ENCODE assay signal across 30 cellular contexts in genomic region chr13:96214804-96215445, GRCh38.
DNase-seq lines count a peak whose midpoint lies in the region; ATAC-seq, FAIRE-seq and TF ChIP-seq lines count a peak whose summit lies in the region.
"Had no signal": no experiment of that assay in that cellular context is flagged by ENCODE, and none has a peak within 500 bp of the region (broad histone marks: within the 10 kb centered on the region; RNA-seq: fewer than 3 reads in every experiment).

No MANE protein-coding gene starts in this region.

- intact Hi-C loops in Calu3 (cut with micrococcal nuclease; ENCODE audit: unreplicated experiment) = no loop called here
- intact Hi-C loops in pancreas (cut with DNase I) = no loop called here
- intact Hi-C loops in natural killer cell (cut with micrococcal nuclease) = no loop called here

- ATAC-seq in pancreas (peak in 3 of 4 donors; percentile 61 to 75 (median 75)), natural killer cell (no peak), GM21423 (IDR thresholded peaks at IDR 0.05; ENCODE audit: unreplicated experiment) (no peak), SK-N-SH treated with all-trans-retinoic acid at 6 μM for 48 hours (no peak)
- ATAC-seq: left ventricle myocardium superior, right lobe of liver had no signal

- H3K4me3 Mint-ChIP-seq in Calu3 (ENCODE audit: low read depth, unreplicated experiment) (no peak overlapping the region), natural killer cell (no peak overlapping the region)
- H3K4me3 Mint-ChIP-seq: activated naive CD8-positive, alpha-beta T cell; CD8-positive, alpha-beta memory T cell; immature natural killer cell; stimulated activated naive CD8-positive, alpha-beta T cell treated with anti-CD3 and anti-CD28 coated beads, Interleukin-15, Interleukin-2, amounts not matched to agents 100 ng/mL and 50 ng/mL, for 24 hours had no signal

- no peaks in the 10 kb centered on the region for H3K9me3 Mint-ChIP-seq in Calu3 (ENCODE audit: low read depth, unreplicated experiment)
- H3K9me3 Mint-ChIP-seq in natural killer cell = peaks cover 6 to 7% of the 10 kb centered on the region in 2 donors

- no peaks in the 10 kb centered on the region for H3K9me3 ChIP-seq in pancreas
- H3K9me3 ChIP-seq: right lobe of liver, thoracic aorta, uterus had no signal

- BruUV-seq in Calu3 (replicated peaks; lab: Mats Ljungman, UMichigan) = no TSS peak

- H3K4me1 Mint-ChIP-seq in Calu3 (ENCODE audit: low read depth, unreplicated experiment) (no peaks in the 10 kb centered on the region), natural killer cell (no peaks in the 10 kb centered on the region)
- H3K4me1 Mint-ChIP-seq: CD8-positive, alpha-beta memory T cell; immature natural killer cell had no signal

- TF ChIP-seq CTCF in Calu3 (IDR thresholded peaks at IDR 0.05; ENCODE audit: unreplicated experiment) (no peak), epithelial cell of proximal tubule (conservative IDR thresholded peaks at IDR 0.05; ENCODE audit: low read depth, low read length) (no peak), pancreas (IDR thresholded peaks at IDR 0.05) (no peak), natural killer cell (IDR thresholded peaks at IDR 0.05) (no peak)

- no peaks in the 10 kb centered on the region for H3K36me3 ChIP-seq in pancreas
- H3K36me3 ChIP-seq: Peyer's patch, right lobe of liver, thoracic aorta, uterus, WERI-Rb-1 had no signal

- H3K36me3 Mint-ChIP-seq in Calu3 (ENCODE audit: insufficient read depth, unreplicated experiment) (no peaks in the 10 kb centered on the region), natural killer cell (no peaks in the 10 kb centered on the region)
- H3K36me3 Mint-ChIP-seq: activated naive CD8-positive, alpha-beta T cell; CD8-positive, alpha-beta memory T cell; immature natural killer cell had no signal

- DNase-seq in Calu3 = peak; percentile 18
- peak; percentile 64 for DNase-seq in M059J (ENCODE audit: low read depth)
- peak; percentile 2 for DNase-seq in epithelial cell of proximal tubule (ENCODE audit: low read depth)
- no peak for DNase-seq in pancreas
- no peak for DNase-seq in natural killer cell
- DNase-seq in KG1 (lab: John Stamatoyannopoulos, UW) = no peak
- DNase-seq: activated CD4-positive, alpha-beta T cell treated with anti-CD3 and anti-CD28 coated beads for 48 hours; activated CD8-positive, alpha-beta memory T cell treated with anti-CD3 and anti-CD28 coated beads for 24 hours; activated T-cell treated with anti-CD3 and anti-CD28 coated beads for 4 hours; aorta; CD8-positive, alpha-beta memory T cell; hypothalamus; immature natural killer cell; Karpas-422; left ventricle myocardium superior; NCI-H1436; NCI-H2081; NCI-H226; Peyer's patch; right lobe of liver; SIG-M5; stimulated activated CD8-positive, alpha-beta memory T cell treated with anti-CD3 and anti-CD28 coated beads, Interleukin-4, amount 100 ng/mL, for 48 hours; SW 1271; uterus; WERI-Rb-1 had no signal

- no peaks in the 10 kb centered on the region for H3K27me3 ChIP-seq in pancreas
- H3K27me3 ChIP-seq: Peyer's patch, right lobe of liver, uterus had no signal

- H3K4me3 ChIP-seq in epithelial cell of proximal tubule (ENCODE audit: low read depth, low read length) (no peak overlapping the region), pancreas (no peak overlapping the region)
- H3K4me3 ChIP-seq: Peyer's patch, right lobe of liver, thoracic aorta, uterus had no signal

- H3K27ac ChIP-seq in pancreas = no peak overlapping the region
- H3K27ac ChIP-seq: Peyer's patch, right lobe of liver, thoracic aorta, uterus, WERI-Rb-1 had no signal

- FAIRE-seq in pancreas (lab: Jason Lieb, UNC) = no peak

- H3K27me3 Mint-ChIP-seq in Calu3 (ENCODE audit: unreplicated experiment) (no peaks in the 10 kb centered on the region), natural killer cell (ENCODE audit: low read depth in 2 of 2) (no peaks in the 10 kb centered on the region)
- H3K27me3 Mint-ChIP-seq: activated naive CD8-positive, alpha-beta T cell; stimulated activated naive CD8-positive, alpha-beta T cell treated with anti-CD3 and anti-CD28 coated beads, Interleukin-15, Interleukin-2, amounts not matched to agents 100 ng/mL and 50 ng/mL, for 24 hours had no signal

- CTCF ChIA-PET in Calu3 (lab: Charles Lee) = no interaction called here

- no peaks in the 10 kb centered on the region for H3K4me1 ChIP-seq in pancreas
- H3K4me1 ChIP-seq: Peyer's patch, right lobe of liver, uterus had no signal

- H3K27ac Mint-ChIP-seq in Calu3 (ENCODE audit: unreplicated experiment) (no peak overlapping the region), natural killer cell (no peak overlapping the region)
- H3K27ac Mint-ChIP-seq: activated naive CD8-positive, alpha-beta T cell; CD8-positive, alpha-beta memory T cell; immature natural killer cell; stimulated activated naive CD8-positive, alpha-beta T cell treated with anti-CD3 and anti-CD28 coated beads, Interleukin-15, Interleukin-2, amounts not matched to agents 100 ng/mL and 50 ng/mL, for 24 hours had no signal

- WGBS in pancreas, 2 donors = 61 to 64% methylated on average over 11 of the region's 11 CpGs

TF ChIP-seq in SK-N-SH treated with all-trans-retinoic acid at 6 μM for 48 hours, 23 proteins besides CTCF, POLR2A, EP300 and RAD21:
- TF ChIP-seq TOX (CRISPR knock-in tag; IDR thresholded peaks at IDR 0.05; ENCODE audit: borderline replicate concordance) = no peak
- no peak for TF ChIP-seq ZFP30 (CRISPR knock-in tag; IDR thresholded peaks at IDR 0.05)
- TF ChIP-seq ISL1 (CRISPR knock-in tag; IDR thresholded peaks at IDR 0.05) = no peak
- TF ChIP-seq GLIS3 (CRISPR knock-in tag; IDR thresholded peaks at IDR 0.05) = no peak
- TF ChIP-seq ARNTL (CRISPR knock-in tag; IDR thresholded peaks at IDR 0.05; ENCODE audit: borderline replicate concordance, low read depth) = no peak
- TF ChIP-seq ZC3H10 (CRISPR knock-in tag; IDR thresholded peaks at IDR 0.05) = no peak
- no peak for TF ChIP-seq ZNF8 (CRISPR knock-in tag; IDR thresholded peaks at IDR 0.05)
- no peak for TF ChIP-seq POU6F1 (CRISPR knock-in tag; IDR thresholded peaks at IDR 0.05; ENCODE audit: borderline replicate concordance, low read depth)
- no peak for TF ChIP-seq CREB5 (CRISPR knock-in tag; IDR thresholded peaks at IDR 0.05; ENCODE audit: low read depth)
- TF ChIP-seq ZNF70 (CRISPR knock-in tag; IDR thresholded peaks at IDR 0.05) = no peak
- no peak for TF ChIP-seq SNAI2 (CRISPR knock-in tag; IDR thresholded peaks at IDR 0.05)
- TF ChIP-seq CSDC2 (CRISPR knock-in tag; IDR thresholded peaks at IDR 0.05) = no peak
- TF ChIP-seq TSHZ2 (CRISPR knock-in tag; IDR thresholded peaks at IDR 0.05) = no peak
- no peak for TF ChIP-seq ZNF565 (CRISPR knock-in tag; conservative IDR thresholded peaks at IDR 0.05; ENCODE audit: low read depth)

Comparison
In these comparisons a context has a peak if more than half of its experiments do, and no peak if none do; other contexts are left out.
1. DNase-seq: peak in Calu3 (single experiment), M059J (single experiment) and epithelial cell of proximal tubule (single experiment); none in pancreas (0 of 6), natural killer cell (single experiment) and KG1 (single experiment).
2. ATAC-seq: peak in pancreas (3 of 4); none in natural killer cell (0 of 3), GM21423 (single experiment) and SK-N-SH treated with all-trans-retinoic acid at 6 μM for 48 hours (single experiment).